ENCODE assay signal across 8 cellular contexts in the genomic region with DNA sequence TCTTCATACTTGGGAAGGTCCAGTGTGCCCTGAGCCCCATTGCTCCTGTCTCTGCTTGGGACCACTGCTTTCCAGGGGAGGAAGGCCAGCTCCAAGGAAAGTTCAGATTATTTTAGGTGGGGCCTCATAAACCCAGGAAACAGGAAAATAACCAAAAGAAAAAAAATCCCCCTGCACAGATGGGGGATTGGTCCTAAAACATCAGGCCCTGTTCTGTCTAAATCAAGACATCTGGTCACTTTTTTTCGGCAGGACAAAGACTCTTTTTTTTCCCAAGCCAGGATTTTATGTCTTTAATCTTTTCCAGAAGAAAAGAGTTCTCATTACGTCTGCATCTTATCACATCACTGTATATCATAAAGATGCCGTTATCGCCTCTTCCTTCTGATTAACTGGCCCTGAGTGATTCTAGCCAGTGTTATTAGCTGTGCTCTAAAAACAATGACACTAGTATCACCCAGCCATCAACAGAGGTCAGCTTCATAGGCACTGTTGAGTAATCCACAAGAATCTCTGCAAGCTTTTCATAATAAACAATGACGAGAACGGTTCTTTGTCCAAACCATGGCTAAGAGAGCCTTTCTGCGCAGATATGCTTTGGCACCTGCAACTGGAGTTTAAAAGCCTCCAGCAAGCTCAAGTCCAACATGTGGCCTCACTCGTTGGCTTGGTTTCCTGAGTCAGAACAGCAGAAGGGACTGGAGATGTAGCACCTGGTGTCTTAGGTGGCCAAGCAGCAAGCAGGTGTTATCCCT.
DNase-seq lines count a peak whose midpoint lies in the region; FAIRE-seq and TF ChIP-seq lines count a peak whose summit lies in the region.

No MANE protein-coding gene starts in this region.

- H2BK15ac ChIP-seq in H9 (ENCODE audit: low read depth, low read length): no peak overlapping the region

- no peak overlapping the region for H2BK20ac ChIP-seq in H9 (ENCODE audit: low read depth, low read length, poor library complexity, severe bottlenecking)

- no peaks in the 10 kb centered on the region for H3K23me2 ChIP-seq in H9 (ENCODE audit: insufficient read length, low read depth, low read length, poor library complexity, severe bottlenecking)

- H3K9me3 Mint-ChIP-seq in H9: no peaks in the 10 kb centered on the region

- no peak for TF ChIP-seq POLR2A in Peyer's patch (IDR thresholded peaks at IDR 0.05)
- TF ChIP-seq POLR2A in spleen (IDR thresholded peaks at IDR 0.05): no peak
- TF ChIP-seq POLR2A in H54 (IDR thresholded peaks at IDR 0.05; ENCODE audit: low read depth, low read length): no peak

- H3K27ac Mint-ChIP-seq in H9: no peak overlapping the region

- H3K56ac ChIP-seq in H9 (ENCODE audit: insufficient read length, low read depth, low read length): no peak overlapping the region

- H2BK12ac ChIP-seq in H9 (ENCODE audit: insufficient read length, low read depth, low read length): no peak overlapping the region

- H3T11ph ChIP-seq in H9 (ENCODE audit: low read length): no peak overlapping the region

- H3K14ac ChIP-seq in H9 (ENCODE audit: insufficient read depth, low read length): no peak overlapping the region

- intact Hi-C loops in spleen (cut with DNase I; ENCODE audit: low total_unique reads): no loop called here

- H3K27ac ChIP-seq in Peyer's patch: peak overlapping the region; percentile 44 to 68 (median 59)
- H3K27ac ChIP-seq in muscle layer of duodenum (ENCODE audit: low read length): peak overlapping the region; percentile 61
- no peak overlapping the region for H3K27ac ChIP-seq in spleen
- H3K27ac ChIP-seq in H9 (ENCODE audit: insufficient read length, low read depth, low read length): no peak overlapping the region

- no peaks in the 10 kb centered on the region for H3K36me3 Mint-ChIP-seq in H9 (ENCODE audit: insufficient read depth in 1 of 3, low read depth in 3 of 3)

- H3K4me3 Mint-ChIP-seq in H9: no peak overlapping the region

- DNase-seq in AG08395 (ENCODE audit: low spot score) (peak; percentile 74), Peyer's patch (peak in 1 of 3 donors; percentile 71), fibroblast of peridontal ligament (ENCODE audit: extremely low read depth) (peak; percentile 93), GM19240 (ENCODE audit: insufficient read length, low spot score) (no peak), spleen (no peak), H9 (no peak), H54 (ENCODE audit: insufficient read length, low spot score) (no peak)

- H3K4me3 ChIP-seq in Peyer's patch: no peak overlapping the region
- no peak overlapping the region for H3K4me3 ChIP-seq in muscle layer of duodenum (ENCODE audit: low read depth in 1 of 2, low read length in 2 of 2)
- H3K4me3 ChIP-seq in spleen: no peak overlapping the region

- no peak overlapping the region for H3K23ac ChIP-seq in H9 (ENCODE audit: insufficient read length, low read depth, low read length)

- H3K79me1 ChIP-seq in H9 (ENCODE audit: insufficient read depth, low read depth, low read length, poor library complexity, severe bottlenecking): no peaks in the 10 kb centered on the region

- H3K9me3 ChIP-seq in Peyer's patch (no peaks in the 10 kb centered on the region), muscle layer of duodenum (ENCODE audit: control insufficient read depth in 1 of 2, low read length in 2 of 2) (no peaks in the 10 kb centered on the region), spleen (no peaks in the 10 kb centered on the region), H9 (ENCODE audit: control insufficient read depth, low read depth, low read length) (no peaks in the 10 kb centered on the region)

- no peaks in the 10 kb centered on the region for H4K20me1 ChIP-seq in H9 (ENCODE audit: control insufficient read depth, insufficient read depth, insufficient read length)

- no peaks in the 10 kb centered on the region for H3K79me2 ChIP-seq in H9 (ENCODE audit: insufficient read depth, low read length)

- H2BK5ac ChIP-seq in H9 (ENCODE audit: insufficient read length, low read length): no peak overlapping the region

- WGBS in spleen, 5 donors: 79 to 88% (median 84%) methylated on average over 8 of the region's 8 CpGs
- WGBS in H9 (ENCODE audit: extremely low coverage, insufficient read length, low lambda C conversion rate): no CpG with 5 or more reads among the region's 8 CpGs

- H2AFZ ChIP-seq in H9 (ENCODE audit: low read length): no peak overlapping the region

- H3K4me1 ChIP-seq in Peyer's patch: no peaks in the 10 kb centered on the region
- H3K4me1 ChIP-seq in muscle layer of duodenum (ENCODE audit: control insufficient read depth in 1 of 2, insufficient read depth in 2 of 2, low read length in 2 of 2): peaks cover 3 to 5% of the 10 kb centered on the region in 2 donors
- peaks cover under 1 to 21% (median 12%) of the 10 kb centered on the region in 6 donors for H3K4me1 ChIP-seq in spleen
- H3K4me1 ChIP-seq in H9 (ENCODE audit: insufficient read depth, low read length): no peaks in the 10 kb centered on the region

- no peak overlapping the region for H4K91ac ChIP-seq in H9 (ENCODE audit: insufficient read length, low read depth, low read length)

- no peaks in the 10 kb centered on the region; the same call in 1 of the 2 replicates for H3K27me3 Mint-ChIP-seq in H9 (ENCODE audit: low read depth)

- no peak overlapping the region for H2BK120ac ChIP-seq in H9 (ENCODE audit: low read depth, low read length, poor library complexity, severe bottlenecking)

- no peak overlapping the region for H2AK5ac ChIP-seq in H9 (ENCODE audit: insufficient read length, low read length)

- peaks cover 16 to 19% of the 10 kb centered on the region in 2 experiments for H3K4me1 Mint-ChIP-seq in H9

- FAIRE-seq in H54 (lab: Jason Lieb, UNC): no peak

- H4K8ac ChIP-seq in H9 (replicated peaks; ENCODE audit: insufficient read length, low read depth, low read length): no peak overlapping the region

- H3K4me2 ChIP-seq in H9 (ENCODE audit: insufficient read depth, insufficient read length, low read length): no peak overlapping the region

- H3K9ac ChIP-seq in H9 (ENCODE audit: extremely low read depth, insufficient read length, low read length): no peak overlapping the region

- no peak overlapping the region for H3K4ac ChIP-seq in H9 (ENCODE audit: low read depth, low read length)

- H3K27me3 ChIP-seq in Peyer's patch (no peaks in the 10 kb centered on the region), muscle layer of duodenum (ENCODE audit: low read depth, low read length) (no peaks in the 10 kb centered on the region), spleen (replicated peaks in 1 of 7) (no peaks in the 10 kb centered on the region), H9 (ENCODE audit: insufficient read depth, low read length) (no peaks in the 10 kb centered on the region)

- TF ChIP-seq CTCF in Peyer's patch (IDR thresholded peaks at IDR 0.05): no peak
- TF ChIP-seq CTCF in spleen (IDR thresholded peaks at IDR 0.05 in 8 of 11, conservative IDR thresholded peaks at IDR 0.05 in 3 of 11): no peak
- TF ChIP-seq CTCF in H9 (conservative IDR thresholded peaks at IDR 0.05): no peak

- H4K5ac ChIP-seq in H9 (ENCODE audit: insufficient read length, low read depth, low read length): no peak overlapping the region

- H3K36me3 ChIP-seq in Peyer's patch (no peaks in the 10 kb centered on the region), muscle layer of duodenum (ENCODE audit: control insufficient read depth in 1 of 2, insufficient read depth in 2 of 2, low read length in 2 of 2) (no peaks in the 10 kb centered on the region), spleen (no peaks in the 10 kb centered on the region)

- H3K18ac ChIP-seq in H9 (ENCODE audit: insufficient read length, low read depth, low read length): no peak overlapping the region

Comparison
In these comparisons a context has a peak if more than half of its experiments do, and no peak if none do; other contexts are left out.
1. DNase-seq: peak in AG08395 (single experiment) and fibroblast of peridontal ligament (single experiment); none in GM19240 (single experiment), spleen (single experiment), H9 (single experiment) and H54 (single experiment).
2. H3K27ac ChIP-seq: peak in Peyer's patch (4 of 4) and muscle layer of duodenum (single experiment); none in spleen (0 of 8) and H9 (single experiment).